1 cellular context compared by ENCODE assay signal in the genomic region with DNA sequence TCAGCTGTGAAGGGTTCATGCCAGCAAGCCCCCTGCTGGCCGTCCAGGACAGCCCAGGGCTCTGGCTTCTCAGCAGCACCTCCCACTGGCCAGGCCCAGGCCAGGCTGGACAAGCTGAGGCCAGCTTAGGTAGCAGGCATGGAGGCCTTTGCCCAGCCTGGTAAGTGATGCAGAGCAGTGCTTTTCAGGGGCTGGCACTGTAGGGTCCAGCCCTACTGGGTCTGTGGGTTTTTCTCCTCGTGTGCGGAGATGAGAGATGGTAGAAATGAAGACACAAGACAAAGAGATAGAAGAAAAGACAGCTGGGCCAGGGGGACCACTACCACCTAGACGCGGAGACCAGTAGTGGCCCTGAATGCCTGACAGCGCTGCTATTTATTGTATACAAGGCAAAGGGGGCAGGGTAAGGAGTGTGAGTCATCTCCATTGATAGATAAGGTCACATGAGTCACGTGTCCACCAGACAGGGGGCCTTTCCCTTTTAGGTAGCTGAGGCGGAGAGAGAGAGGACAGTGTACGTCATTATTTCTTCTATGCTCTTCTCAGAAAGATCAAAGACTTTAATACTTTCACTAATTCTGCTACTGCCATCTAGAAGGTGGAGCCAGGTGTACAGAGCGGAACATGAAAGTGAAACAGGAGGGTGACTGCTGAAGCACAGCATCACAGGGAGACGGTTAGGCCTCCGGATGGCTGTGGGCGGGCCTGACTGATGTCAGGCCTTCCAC.
TF ChIP-seq lines count a peak whose summit lies in the region.
"Not testable (repeated sequence)": the region's sequence is repeated elsewhere in the genome, so short reads cannot be mapped to it uniquely, and the experiment has no call there.

No MANE protein-coding gene starts in this region.

TF ChIP-seq in K562, 482 proteins besides CTCF, POLR2A, EP300 and RAD21 (continues in another document):
- TF ChIP-seq, protein P1, sequence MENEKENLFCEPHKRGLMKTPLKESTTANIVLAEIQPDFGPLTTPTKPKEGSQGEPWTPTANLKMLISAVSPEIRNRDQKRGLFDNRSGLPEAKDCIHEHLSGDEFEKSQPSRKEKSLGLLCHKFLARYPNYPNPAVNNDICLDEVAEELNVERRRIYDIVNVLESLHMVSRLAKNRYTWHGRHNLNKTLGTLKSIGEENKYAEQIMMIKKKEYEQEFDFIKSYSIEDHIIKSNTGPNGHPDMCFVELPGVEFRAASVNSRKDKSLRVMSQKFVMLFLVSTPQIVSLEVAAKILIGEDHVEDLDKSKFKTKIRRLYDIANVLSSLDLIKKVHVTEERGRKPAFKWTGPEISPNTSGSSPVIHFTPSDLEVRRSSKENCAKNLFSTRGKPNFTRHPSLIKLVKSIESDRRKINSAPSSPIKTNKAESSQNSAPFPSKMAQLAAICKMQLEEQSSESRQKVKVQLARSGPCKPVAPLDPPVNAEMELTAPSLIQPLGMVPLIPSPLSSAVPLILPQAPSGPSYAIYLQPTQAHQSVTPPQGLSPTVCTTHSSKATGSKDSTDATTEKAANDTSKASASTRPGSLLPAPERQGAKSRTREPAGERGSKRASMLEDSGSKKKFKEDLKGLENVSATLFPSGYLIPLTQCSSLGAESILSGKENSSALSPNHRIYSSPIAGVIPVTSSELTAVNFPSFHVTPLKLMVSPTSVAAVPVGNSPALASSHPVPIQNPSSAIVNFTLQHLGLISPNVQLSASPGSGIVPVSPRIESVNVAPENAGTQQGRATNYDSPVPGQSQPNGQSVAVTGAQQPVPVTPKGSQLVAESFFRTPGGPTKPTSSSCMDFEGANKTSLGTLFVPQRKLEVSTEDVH (IDR thresholded peaks at IDR 0.05; ENCODE audit: low read depth, partially characterized antibody) = peak; percentile 49
- TF ChIP-seq HDGF (IDR thresholded peaks at IDR 0.05) (0 out of 2 replicates have a peak, but pooled peaks have one; percentile 34), RAD51 (IDR thresholded peaks at IDR 0.05; ENCODE audit: borderline replicate concordance, low read depth) (peak; percentile 96), L3MBTL2 (IDR thresholded peaks at IDR 0.05) (0 out of 2 replicates have a peak, but pooled peaks have one; percentile 30), MEIS2 (IDR thresholded peaks at IDR 0.05; ENCODE audit: partially characterized antibody) (peak; percentile 86), PML (IDR thresholded peaks at IDR 0.05; ENCODE audit: low read length) (0 out of 2 replicates have a peak, but pooled peaks have one; percentile 25), SMC3 (conservative IDR thresholded peaks at IDR 0.05; ENCODE audit: insufficient read depth, low read depth, low read length) (0 out of 2 replicates have a peak, but pooled peaks have one; percentile 4), MTA1 (IDR thresholded peaks at IDR 0.05; ENCODE audit: borderline replicate concordance) (0 out of 2 replicates have a peak, but pooled peaks have one; percentile 50), NFIC (IDR thresholded peaks at IDR 0.05) (0 out of 2 replicates have a peak, but pooled peaks have one; percentile 9), SMARCE1 (IDR thresholded peaks at IDR 0.05) (peak; percentile 96), HDAC1 (IDR thresholded peaks at IDR 0.05) (peak in 1 of 2 experiments; percentile 65; a peak in 1 of 4 replicates), MYNN (IDR thresholded peaks at IDR 0.05) (0 out of 2 replicates have a peak, but pooled peaks have one; percentile 23), SOX6 (IDR thresholded peaks at IDR 0.05) (peak; percentile 80), ATF1 (tag; IDR thresholded peaks at IDR 0.05) (peak; percentile 88), DPF2 (IDR thresholded peaks at IDR 0.05) (peak; percentile 97)
- TF ChIP-seq, protein P2, sequence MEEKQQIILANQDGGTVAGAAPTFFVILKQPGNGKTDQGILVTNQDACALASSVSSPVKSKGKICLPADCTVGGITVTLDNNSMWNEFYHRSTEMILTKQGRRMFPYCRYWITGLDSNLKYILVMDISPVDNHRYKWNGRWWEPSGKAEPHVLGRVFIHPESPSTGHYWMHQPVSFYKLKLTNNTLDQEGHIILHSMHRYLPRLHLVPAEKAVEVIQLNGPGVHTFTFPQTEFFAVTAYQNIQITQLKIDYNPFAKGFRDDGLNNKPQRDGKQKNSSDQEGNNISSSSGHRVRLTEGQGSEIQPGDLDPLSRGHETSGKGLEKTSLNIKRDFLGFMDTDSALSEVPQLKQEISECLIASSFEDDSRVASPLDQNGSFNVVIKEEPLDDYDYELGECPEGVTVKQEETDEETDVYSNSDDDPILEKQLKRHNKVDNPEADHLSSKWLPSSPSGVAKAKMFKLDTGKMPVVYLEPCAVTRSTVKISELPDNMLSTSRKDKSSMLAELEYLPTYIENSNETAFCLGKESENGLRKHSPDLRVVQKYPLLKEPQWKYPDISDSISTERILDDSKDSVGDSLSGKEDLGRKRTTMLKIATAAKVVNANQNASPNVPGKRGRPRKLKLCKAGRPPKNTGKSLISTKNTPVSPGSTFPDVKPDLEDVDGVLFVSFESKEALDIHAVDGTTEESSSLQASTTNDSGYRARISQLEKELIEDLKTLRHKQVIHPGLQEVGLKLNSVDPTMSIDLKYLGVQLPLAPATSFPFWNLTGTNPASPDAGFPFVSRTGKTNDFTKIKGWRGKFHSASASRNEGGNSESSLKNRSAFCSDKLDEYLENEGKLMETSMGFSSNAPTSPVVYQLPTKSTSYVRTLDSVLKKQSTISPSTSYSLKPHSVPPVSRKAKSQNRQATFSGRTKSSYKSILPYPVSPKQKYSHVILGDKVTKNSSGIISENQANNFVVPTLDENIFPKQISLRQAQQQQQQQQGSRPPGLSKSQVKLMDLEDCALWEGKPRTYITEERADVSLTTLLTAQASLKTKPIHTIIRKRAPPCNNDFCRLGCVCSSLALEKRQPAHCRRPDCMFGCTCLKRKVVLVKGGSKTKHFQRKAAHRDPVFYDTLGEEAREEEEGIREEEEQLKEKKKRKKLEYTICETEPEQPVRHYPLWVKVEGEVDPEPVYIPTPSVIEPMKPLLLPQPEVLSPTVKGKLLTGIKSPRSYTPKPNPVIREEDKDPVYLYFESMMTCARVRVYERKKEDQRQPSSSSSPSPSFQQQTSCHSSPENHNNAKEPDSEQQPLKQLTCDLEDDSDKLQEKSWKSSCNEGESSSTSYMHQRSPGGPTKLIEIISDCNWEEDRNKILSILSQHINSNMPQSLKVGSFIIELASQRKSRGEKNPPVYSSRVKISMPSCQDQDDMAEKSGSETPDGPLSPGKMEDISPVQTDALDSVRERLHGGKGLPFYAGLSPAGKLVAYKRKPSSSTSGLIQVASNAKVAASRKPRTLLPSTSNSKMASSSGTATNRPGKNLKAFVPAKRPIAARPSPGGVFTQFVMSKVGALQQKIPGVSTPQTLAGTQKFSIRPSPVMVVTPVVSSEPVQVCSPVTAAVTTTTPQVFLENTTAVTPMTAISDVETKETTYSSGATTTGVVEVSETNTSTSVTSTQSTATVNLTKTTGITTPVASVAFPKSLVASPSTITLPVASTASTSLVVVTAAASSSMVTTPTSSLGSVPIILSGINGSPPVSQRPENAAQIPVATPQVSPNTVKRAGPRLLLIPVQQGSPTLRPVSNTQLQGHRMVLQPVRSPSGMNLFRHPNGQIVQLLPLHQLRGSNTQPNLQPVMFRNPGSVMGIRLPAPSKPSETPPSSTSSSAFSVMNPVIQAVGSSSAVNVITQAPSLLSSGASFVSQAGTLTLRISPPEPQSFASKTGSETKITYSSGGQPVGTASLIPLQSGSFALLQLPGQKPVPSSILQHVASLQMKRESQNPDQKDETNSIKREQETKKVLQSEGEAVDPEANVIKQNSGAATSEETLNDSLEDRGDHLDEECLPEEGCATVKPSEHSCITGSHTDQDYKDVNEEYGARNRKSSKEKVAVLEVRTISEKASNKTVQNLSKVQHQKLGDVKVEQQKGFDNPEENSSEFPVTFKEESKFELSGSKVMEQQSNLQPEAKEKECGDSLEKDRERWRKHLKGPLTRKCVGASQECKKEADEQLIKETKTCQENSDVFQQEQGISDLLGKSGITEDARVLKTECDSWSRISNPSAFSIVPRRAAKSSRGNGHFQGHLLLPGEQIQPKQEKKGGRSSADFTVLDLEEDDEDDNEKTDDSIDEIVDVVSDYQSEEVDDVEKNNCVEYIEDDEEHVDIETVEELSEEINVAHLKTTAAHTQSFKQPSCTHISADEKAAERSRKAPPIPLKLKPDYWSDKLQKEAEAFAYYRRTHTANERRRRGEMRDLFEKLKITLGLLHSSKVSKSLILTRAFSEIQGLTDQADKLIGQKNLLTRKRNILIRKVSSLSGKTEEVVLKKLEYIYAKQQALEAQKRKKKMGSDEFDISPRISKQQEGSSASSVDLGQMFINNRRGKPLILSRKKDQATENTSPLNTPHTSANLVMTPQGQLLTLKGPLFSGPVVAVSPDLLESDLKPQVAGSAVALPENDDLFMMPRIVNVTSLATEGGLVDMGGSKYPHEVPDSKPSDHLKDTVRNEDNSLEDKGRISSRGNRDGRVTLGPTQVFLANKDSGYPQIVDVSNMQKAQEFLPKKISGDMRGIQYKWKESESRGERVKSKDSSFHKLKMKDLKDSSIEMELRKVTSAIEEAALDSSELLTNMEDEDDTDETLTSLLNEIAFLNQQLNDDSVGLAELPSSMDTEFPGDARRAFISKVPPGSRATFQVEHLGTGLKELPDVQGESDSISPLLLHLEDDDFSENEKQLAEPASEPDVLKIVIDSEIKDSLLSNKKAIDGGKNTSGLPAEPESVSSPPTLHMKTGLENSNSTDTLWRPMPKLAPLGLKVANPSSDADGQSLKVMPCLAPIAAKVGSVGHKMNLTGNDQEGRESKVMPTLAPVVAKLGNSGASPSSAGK (IDR thresholded peaks at IDR 0.05) = 0 out of 2 replicates have a peak, but pooled peaks have one; percentile 8
- TF ChIP-seq, protein P3, sequence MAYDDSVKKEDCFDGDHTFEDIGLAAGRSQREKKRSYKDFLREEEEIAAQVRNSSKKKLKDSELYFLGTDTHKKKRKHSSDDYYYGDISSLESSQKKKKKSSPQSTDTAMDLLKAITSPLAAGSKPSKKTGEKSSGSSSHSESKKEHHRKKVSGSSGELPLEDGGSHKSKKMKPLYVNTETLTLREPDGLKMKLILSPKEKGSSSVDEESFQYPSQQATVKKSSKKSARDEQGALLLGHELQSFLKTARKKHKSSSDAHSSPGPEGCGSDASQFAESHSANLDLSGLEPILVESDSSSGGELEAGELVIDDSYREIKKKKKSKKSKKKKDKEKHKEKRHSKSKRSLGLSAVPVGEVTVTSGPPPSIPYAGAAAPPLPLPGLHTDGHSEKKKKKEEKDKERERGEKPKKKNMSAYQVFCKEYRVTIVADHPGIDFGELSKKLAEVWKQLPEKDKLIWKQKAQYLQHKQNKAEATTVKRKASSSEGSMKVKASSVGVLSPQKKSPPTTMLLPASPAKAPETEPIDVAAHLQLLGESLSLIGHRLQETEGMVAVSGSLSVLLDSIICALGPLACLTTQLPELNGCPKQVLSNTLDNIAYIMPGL (CRISPR knock-in tag; IDR thresholded peaks at IDR 0.05) = 0 out of 2 replicates have a peak, but pooled peaks have one; percentile 43
- TF ChIP-seq, protein P4, sequence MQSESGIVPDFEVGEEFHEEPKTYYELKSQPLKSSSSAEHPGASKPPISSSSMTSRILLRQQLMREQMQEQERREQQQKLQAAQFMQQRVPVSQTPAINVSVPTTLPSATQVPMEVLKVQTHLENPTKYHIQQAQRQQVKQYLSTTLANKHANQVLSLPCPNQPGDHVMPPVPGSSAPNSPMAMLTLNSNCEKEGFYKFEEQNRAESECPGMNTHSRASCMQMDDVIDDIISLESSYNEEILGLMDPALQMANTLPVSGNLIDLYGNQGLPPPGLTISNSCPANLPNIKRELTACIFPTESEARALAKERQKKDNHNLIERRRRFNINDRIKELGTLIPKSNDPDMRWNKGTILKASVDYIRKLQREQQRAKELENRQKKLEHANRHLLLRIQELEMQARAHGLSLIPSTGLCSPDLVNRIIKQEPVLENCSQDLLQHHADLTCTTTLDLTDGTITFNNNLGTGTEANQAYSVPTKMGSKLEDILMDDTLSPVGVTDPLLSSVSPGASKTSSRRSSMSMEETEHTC (IDR thresholded peaks at IDR 0.05) = peak; percentile 95
- TF ChIP-seq, protein P5, sequence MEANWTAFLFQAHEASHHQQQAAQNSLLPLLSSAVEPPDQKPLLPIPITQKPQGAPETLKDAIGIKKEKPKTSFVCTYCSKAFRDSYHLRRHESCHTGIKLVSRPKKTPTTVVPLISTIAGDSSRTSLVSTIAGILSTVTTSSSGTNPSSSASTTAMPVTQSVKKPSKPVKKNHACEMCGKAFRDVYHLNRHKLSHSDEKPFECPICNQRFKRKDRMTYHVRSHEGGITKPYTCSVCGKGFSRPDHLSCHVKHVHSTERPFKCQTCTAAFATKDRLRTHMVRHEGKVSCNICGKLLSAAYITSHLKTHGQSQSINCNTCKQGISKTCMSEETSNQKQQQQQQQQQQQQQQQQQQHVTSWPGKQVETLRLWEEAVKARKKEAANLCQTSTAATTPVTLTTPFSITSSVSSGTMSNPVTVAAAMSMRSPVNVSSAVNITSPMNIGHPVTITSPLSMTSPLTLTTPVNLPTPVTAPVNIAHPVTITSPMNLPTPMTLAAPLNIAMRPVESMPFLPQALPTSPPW (CRISPR knock-in tag; IDR thresholded peaks at IDR 0.05) = peak; percentile 70
- TF ChIP-seq MYNN, ATF1 (CRISPR knock-in tag; IDR thresholded peaks at IDR 0.05): not testable (repeated sequence)
- TF ChIP-seq, protein P6, sequence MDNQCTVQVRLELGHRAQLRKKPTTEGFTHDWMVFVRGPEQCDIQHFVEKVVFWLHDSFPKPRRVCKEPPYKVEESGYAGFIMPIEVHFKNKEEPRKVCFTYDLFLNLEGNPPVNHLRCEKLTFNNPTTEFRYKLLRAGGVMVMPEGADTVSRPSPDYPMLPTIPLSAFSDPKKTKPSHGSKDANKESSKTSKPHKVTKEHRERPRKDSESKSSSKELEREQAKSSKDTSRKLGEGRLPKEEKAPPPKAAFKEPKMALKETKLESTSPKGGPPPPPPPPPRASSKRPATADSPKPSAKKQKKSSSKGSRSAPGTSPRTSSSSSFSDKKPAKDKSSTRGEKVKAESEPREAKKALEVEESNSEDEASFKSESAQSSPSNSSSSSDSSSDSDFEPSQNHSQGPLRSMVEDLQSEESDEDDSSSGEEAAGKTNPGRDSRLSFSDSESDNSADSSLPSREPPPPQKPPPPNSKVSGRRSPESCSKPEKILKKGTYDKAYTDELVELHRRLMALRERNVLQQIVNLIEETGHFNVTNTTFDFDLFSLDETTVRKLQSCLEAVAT (IDR thresholded peaks at IDR 0.05) = 0 out of 4 replicates have a peak, but pooled peaks have one; percentile 15 to 30
